Comparison of ENCODE assay signal across 29 cellular contexts in genomic region chr4:80370635-80371034, GRCh38. TPM values are rescaled to one million over a fixed set of nuclear protein-coding genes. Genes with fewer than 3 reads are reported as not detected.
"Had no signal": no experiment of that assay in that cellular context is flagged by ENCODE, and none has a peak within 500 bp of the region (broad histone marks: within the 10 kb centered on the region; RNA-seq: fewer than 3 reads in every experiment).

No MANE protein-coding gene starts in this region.

- H3K4me1 ChIP-seq: pancreas, stomach, thyroid gland, tibial nerve, upper lobe of left lung, uterus had no signal

- H3K36me3 ChIP-seq: neutrophil, pancreas, stomach, thoracic aorta, thyroid gland, tibial nerve, upper lobe of left lung, uterus had no signal

- H3K9me3 ChIP-seq: neutrophil, pancreas, psoas muscle, thoracic aorta, thyroid gland, uterus had no signal

- DNase-seq: naive B cell; naive thymus-derived CD8-positive, alpha-beta T cell; nephron progenitor cell; nucleus accumbens; pancreas; psoas muscle; small intestine; stimulated activated CD4-positive, alpha-beta T cell treated with anti-CD3 and anti-CD28 coated beads, Interleukin-15, amount 100 ng/mL, for 24 hours; stimulated activated CD4-positive, alpha-beta T cell treated with anti-CD3 and anti-CD28 coated beads, Interleukin-2, amount 100 ng/mL, for 24 hours; stimulated activated CD4-positive, alpha-beta T cell treated with anti-CD3 and anti-CD28 coated beads, Interleukin-2, amount 100 ng/mL, for 48 hours; stimulated activated CD4-positive, alpha-beta T cell treated with anti-CD3 and anti-CD28 coated beads, Interleukin-4, amount 100 ng/mL, for 24 hours; stimulated activated naive B cell treated with anti-CD40 and anti-IgM and Interleukin-4, amounts not matched to agents 10 μg/mL and 1 μg/mL and 100 μg/mL, for 72 hours; stimulated activated naive CD4-positive, alpha-beta T cell treated with Interleukin-2 at 50 U/mL for 16 hours; stomach; thyroid gland; trophoblast cell; upper lobe of left lung; uterus had no signal

- H3K4me3 ChIP-seq: pancreas, psoas muscle, stomach, thoracic aorta, thyroid gland, tibial nerve, upper lobe of left lung, uterus had no signal

- H3K27me3 ChIP-seq: neutrophil, pancreas, stomach, thyroid gland, tibial nerve, upper lobe of left lung, uterus had no signal

- ATAC-seq: naive thymus-derived CD8-positive, alpha-beta T cell; natural killer cell treated with Interleukin-12 subunit alpha and Interleukin-12 subunit beta and Interleukin-15 and Interleukin-18, amount 100 ng/mL, for 72 hours; pancreas; psoas muscle; right cardiac atrium; sciatic nerve; stimulated activated effector memory CD8-positive, alpha-beta T cell treated with anti-CD3 and anti-CD28 coated beads, Interleukin-12 subunit alpha, Interleukin-12 subunit beta, amount 100 ng/mL, for 72 hours; stimulated activated naive B cell treated with anti-CD40 and anti-IgM and Interleukin-4, amounts not matched to agents 10 μg/mL and 1 μg/mL and 100 μg/mL, for 72 hours had no signal

- H3K27ac ChIP-seq: neutrophil, pancreas, psoas muscle, stomach, thoracic aorta, thyroid gland, tibial nerve, upper lobe of left lung, uterus had no signal

RNA-seq across cellular contexts. Expression of gene CFAP299, which starts 35.1 kb away (rescaled TPM):
- total RNA-seq: naive thymus-derived CD8-positive, alpha-beta T cell; natural killer cell treated with Interleukin-12 subunit alpha and Interleukin-12 subunit beta and Interleukin-15 and Interleukin-18, amount 100 ng/mL, for 72 hours; neural crest cell; osteocyte; pancreas; psoas muscle; right cardiac atrium; subcutaneous adipose tissue; thoracic aorta; urinary bladder had no signal
- polyA plus RNA-seq: psoas muscle, right cardiac atrium, small intestine, stomach, urinary bladder had no signal
